In genomic region chr16:8808613-8809353, GRCh38 we compare ENCODE assay signal across 23 cellular contexts. TPM values are rescaled to one million over a fixed set of nuclear protein-coding genes. Genes with fewer than 3 reads are reported as not detected.
A peak's percentile ranks its signal among the peaks of the same experiment; 100 is the strongest.
DNase-seq lines count a peak whose midpoint lies in the region; TF ChIP-seq lines count a peak whose summit lies in the region.
"Had no signal": no experiment of that assay in that cellular context is flagged by ENCODE, and none has a peak within 500 bp of the region (broad histone marks: within the 10 kb centered on the region; RNA-seq: fewer than 3 reads in every experiment).

No MANE protein-coding gene starts in this region.

- no peak overlapping the region for H3K4me3 ChIP-seq in MM.1S (ENCODE audit: low read length)
- H3K4me3 ChIP-seq: GM23248, HAP-1, SJCRH30 had no signal

- H3K4me2 ChIP-seq in MM.1S (ENCODE audit: low read depth, low read length) = no peak overlapping the region

- H4K20me1 ChIP-seq in MM.1S (ENCODE audit: insufficient read depth, low read length) = peaks cover 10% of the 10 kb centered on the region

- DNase-seq in DMS79 (lab: John Stamatoyannopoulos, UW) (peak; percentile 0), DMS79 treated with DMSO at 0.1 percent for 48 hours (lab: John Stamatoyannopoulos, UW) (no peak), cerebellum (ENCODE audit: low spot score) (peak; percentile 70), myocyte (ENCODE audit: low read depth) (peak; percentile 46), AG08396 (ENCODE audit: low spot score) (no peak), NCI-H446 treated with DMSO at 0.1 percent for 48 hours (lab: John Stamatoyannopoulos, UW) (no peak), MM.1S (no peak), NOMO-1 (lab: John Stamatoyannopoulos, UW; ENCODE audit: unreplicated experiment in 2 of 2) (no peak)
- DNase-seq: EL, GM23248, KG1, NCI-H1092 treated with DMSO at 0.1 percent for 48 hours, NCI-H1436 treated with DMSO at 0.1 percent for 48 hours, NCI-H2029 treated with DMSO at 0.1 percent for 48 hours, NCI-H345, NCI-H524 treated with DMSO at 0.1 percent for 48 hours, NCI-H82, OCI-M1, SJCRH30 had no signal

- peaks cover 72% of the 10 kb centered on the region for H3K79me2 ChIP-seq in MM.1S (ENCODE audit: low read length)

- H3K4me1 ChIP-seq in MM.1S (ENCODE audit: low read length) = no peaks in the 10 kb centered on the region
- H3K4me1 ChIP-seq: HAP-1, SJCRH30 had no signal

- no peaks in the 10 kb centered on the region for H3K9me2 ChIP-seq in MM.1S (replicated peaks; ENCODE audit: insufficient read depth, low read length)

- H3K27ac ChIP-seq in MM.1S (ENCODE audit: low read length) = no peak overlapping the region
- H3K27ac ChIP-seq: 22Rv1, C4-2B, GM23248, HL-60, SJCRH30 had no signal

- peaks cover 24% of the 10 kb centered on the region for H3K36me3 ChIP-seq in MM.1S (replicated peaks; ENCODE audit: insufficient read depth, low read length)

- H2AFZ ChIP-seq in MM.1S (ENCODE audit: low read length) = no peak overlapping the region
- H2AFZ ChIP-seq: GM23248 had no signal

- H3K9ac ChIP-seq in MM.1S (ENCODE audit: low read length) = no peak overlapping the region
- H3K9ac ChIP-seq: GM23248 had no signal

- H3K9me3 ChIP-seq in MM.1S (replicated peaks; ENCODE audit: insufficient read depth, low read length) = no peaks in the 10 kb centered on the region
- H3K9me3 ChIP-seq: HAP-1, SJCRH30 had no signal

- H3K27me3 ChIP-seq in MM.1S (replicated peaks; ENCODE audit: insufficient read depth, low read length) = no peaks in the 10 kb centered on the region
- H3K27me3 ChIP-seq: SJCRH30 had no signal

- no peaks in the 10 kb centered on the region; the same call in 1 of the 2 replicates for H3F3A ChIP-seq in MM.1S (ENCODE audit: insufficient read depth, low read length)

- TF ChIP-seq CTCF in MM.1S (IDR thresholded peaks at IDR 0.05; ENCODE audit: low read length) = no peak

RNA-seq across cellular contexts. Expression of gene PMM2, which starts 11.1 kb away (rescaled TPM):
- total RNA-seq in cerebellum (14.3 TPM), myocyte (19.8 and 30.8 TPM in 2 replicates)
- polyA plus RNA-seq in myocyte (2012) = 34.3 TPM

RNA-seq across cellular contexts. Expression of gene TMEM186, which starts 11.3 kb away (rescaled TPM):
- total RNA-seq in cerebellum (5.5 TPM), myocyte (3.8 and 5.9 TPM in 2 replicates)
- polyA plus RNA-seq in myocyte (2012) = 12.2 TPM

Comparison
In these comparisons a context has a peak if more than half of its experiments do, and no peak if none do; other contexts are left out.
1. DNase-seq: peak in DMS79 (single experiment), cerebellum (single experiment) and myocyte (single experiment); none in DMS79 treated with DMSO at 0.1 percent for 48 hours (single experiment), AG08396 (single experiment), NCI-H446 treated with DMSO at 0.1 percent for 48 hours (single experiment), MM.1S (single experiment) and NOMO-1 (0 of 2).